22 cellular contexts compared by ENCODE assay signal in the genomic region with DNA sequence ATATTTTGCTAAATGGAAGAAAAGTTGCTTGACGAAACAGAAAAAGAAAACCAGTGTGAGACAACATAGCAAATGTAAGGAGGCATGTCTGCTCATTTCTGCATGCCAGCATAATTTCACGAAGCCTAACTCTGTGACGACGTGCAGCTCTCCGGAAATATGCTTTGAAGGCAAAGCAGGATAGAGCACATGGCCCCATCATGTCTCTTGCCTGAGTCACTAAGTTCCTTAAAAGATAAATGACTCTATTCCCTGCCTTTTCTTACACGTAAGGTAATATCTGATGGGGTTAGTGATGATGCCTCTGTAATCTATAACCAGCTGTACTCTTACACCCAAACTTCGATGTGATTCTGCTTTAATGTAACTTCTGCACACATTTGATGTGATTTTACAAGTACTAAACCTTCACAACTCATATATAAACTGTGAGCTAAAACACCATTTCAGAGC.
A peak's percentile ranks its signal among the peaks of the same experiment; 100 is the strongest.
DNase-seq lines count a peak whose midpoint lies in the region; ATAC-seq, FAIRE-seq and TF ChIP-seq lines count a peak whose summit lies in the region.
"Had no signal": no experiment of that assay in that cellular context is flagged by ENCODE, and none has a peak within 500 bp of the region (broad histone marks: within the 10 kb centered on the region; RNA-seq: fewer than 3 reads in every experiment).

No MANE protein-coding gene starts in this region.

- no peak for TF ChIP-seq CTCF in liver (IDR thresholded peaks at IDR 0.05; ENCODE audit: low read depth, low read length, missing input control)
- TF ChIP-seq CTCF in HepG2 (CRISPR knock-in tag; IDR thresholded peaks at IDR 0.05) = no peak
- no peak for TF ChIP-seq CTCF in brain microvascular endothelial cell (IDR thresholded peaks at IDR 0.05; ENCODE audit: low read depth, low read length, missing control alignments)
- no peak for TF ChIP-seq CTCF in type B pancreatic cell (conservative IDR thresholded peaks at IDR 0.05)

- H3K36me3 ChIP-seq in liver (ENCODE audit: control insufficient read depth in 4 of 4, insufficient read depth in 3 of 4, low read depth in 1 of 4, low read length in 3 of 4) = no peaks in the 10 kb centered on the region
- no peaks in the 10 kb centered on the region for H3K36me3 ChIP-seq in HepG2 (replicated peaks in 1 of 2; ENCODE audit: control insufficient read depth in 1 of 2, insufficient read depth in 2 of 2, low read length in 2 of 2)
- no peaks in the 10 kb centered on the region for H3K36me3 ChIP-seq in brain microvascular endothelial cell (replicated peaks)
- H3K36me3 ChIP-seq: neural progenitor cell, stomach had no signal

- H3K4me3 Mint-ChIP-seq in type B pancreatic cell = no peak overlapping the region
- no peak overlapping the region for H3K4me3 Mint-ChIP-seq in activated CD4-positive, alpha-beta memory T cell treated with anti-CD3 and anti-CD28 coated beads for 36 hours
- H3K4me3 Mint-ChIP-seq: CD14-positive monocyte, H9, neural progenitor cell had no signal

- no peak for DNase-seq in HepG2 (ENCODE audit: low spot score)
- DNase-seq in brain microvascular endothelial cell = peak; percentile 52
- peak; percentile 43 for DNase-seq in kidney tubule cell (ENCODE audit: low spot score)
- DNase-seq in type B pancreatic cell (ENCODE audit: extremely low spot score, unreplicated experiment) = no peak
- DNase-seq in stimulated activated naive CD4-positive, alpha-beta T cell treated with Interleukin-2 at 50 U/mL for 16 hours (lab: John Stamatoyannopoulos, UW) = no peak
- no peak for DNase-seq in activated CD4-positive, alpha-beta memory T cell treated with anti-CD3 and anti-CD28 coated beads for 36 hours
- no peak for DNase-seq in GM12891 (ENCODE audit: insufficient read length, low spot score)
- DNase-seq: 8988T; activated effector memory CD4-positive, alpha-beta T cell treated with Interleukin-2 at 50 U/mL for 16 hours; DMS53; glutamatergic neuron; H9; NCI-H1436; retina; SHP77; stomach had no signal

- no peak overlapping the region for H3K9ac ChIP-seq in liver (ENCODE audit: low read depth in 1 of 2, low read length in 2 of 2)
- H3K9ac ChIP-seq in HepG2 (ENCODE audit: insufficient read depth, low read depth, low read length) = no peak overlapping the region
- H3K9ac ChIP-seq: KMS-11, neural progenitor cell had no signal

- no peaks in the 10 kb centered on the region for H3K36me3 Mint-ChIP-seq in type B pancreatic cell
- no peaks in the 10 kb centered on the region for H3K36me3 Mint-ChIP-seq in activated CD4-positive, alpha-beta memory T cell treated with anti-CD3 and anti-CD28 coated beads for 36 hours
- H3K36me3 Mint-ChIP-seq: CD14-positive monocyte, neural progenitor cell had no signal

- no peaks in the 10 kb centered on the region for H3K9me3 ChIP-seq in liver (ENCODE audit: control insufficient read depth in 4 of 4, low read length in 3 of 4)
- no peaks in the 10 kb centered on the region for H3K9me3 ChIP-seq in HepG2 (ENCODE audit: low read length)
- H3K9me3 ChIP-seq: stomach had no signal

- H3K9me3 Mint-ChIP-seq in type B pancreatic cell = no peaks in the 10 kb centered on the region
- H3K9me3 Mint-ChIP-seq in activated CD4-positive, alpha-beta memory T cell treated with anti-CD3 and anti-CD28 coated beads for 36 hours = no peaks in the 10 kb centered on the region
- H3K9me3 Mint-ChIP-seq: CD14-positive monocyte, H9, neural progenitor cell had no signal

- H3K4me1 Mint-ChIP-seq in type B pancreatic cell (ENCODE audit: unreplicated experiment) = peaks cover 15% of the 10 kb centered on the region
- peaks cover 15% of the 10 kb centered on the region for H3K4me1 Mint-ChIP-seq in activated CD4-positive, alpha-beta memory T cell treated with anti-CD3 and anti-CD28 coated beads for 36 hours (ENCODE audit: low read depth)

- H3K27ac ChIP-seq in liver (ENCODE audit: low read depth in 1 of 2, low read length in 2 of 2) (no peak overlapping the region), HepG2 (ENCODE audit: extremely low read length, insufficient read depth, low read length) (no peak overlapping the region), brain microvascular endothelial cell (no peak overlapping the region)
- H3K27ac ChIP-seq: KMS-11, neural progenitor cell, stomach had no signal

- intact Hi-C loops in HepG2 (cut with micrococcal nuclease; ENCODE audit: unreplicated experiment) = loop anchor here (10.0 kb wide), 1 partner anchor 159 kb away; a partner anchor contains a TSS
- intact Hi-C loops in activated CD4-positive, alpha-beta memory T cell treated with anti-CD3 and anti-CD28 coated beads for 36 hours (cut with micrococcal nuclease) = no loop called here

- no peaks in the 10 kb centered on the region for H3K79me2 ChIP-seq in HepG2 (ENCODE audit: insufficient read depth, low read length)

- H3K27me3 Mint-ChIP-seq in type B pancreatic cell = no peaks in the 10 kb centered on the region
- no peaks in the 10 kb centered on the region for H3K27me3 Mint-ChIP-seq in activated CD4-positive, alpha-beta memory T cell treated with anti-CD3 and anti-CD28 coated beads for 36 hours

- H3K4me2 ChIP-seq in HepG2 (ENCODE audit: low read depth, low read length) = no peak overlapping the region
- H3K4me2 ChIP-seq: KMS-11, neural progenitor cell had no signal

- no peak for ATAC-seq in HepG2

- TF ChIP-seq POLR2A in HepG2 (IDR thresholded peaks at IDR 0.05; ENCODE audit: insufficient read depth in 1 of 2, low read depth in 2 of 2, low read length in 2 of 2) (no peak), GM12891 (IDR thresholded peaks at IDR 0.05; ENCODE audit: low read depth, low read length) (no peak)

- FAIRE-seq in HepG2 (lab: Jason Lieb, UNC) (no peak), GM12891 (lab: Jason Lieb, UNC) (no peak)
- FAIRE-seq: endometrium, GM19239 had no signal

- TF ChIP-seq EP300 in HepG2 (IDR thresholded peaks at IDR 0.05; ENCODE audit: low read depth in 2 of 2, low read length in 2 of 2) = no peak
- no peak for TF ChIP-seq EP300 in HepG2 (CRISPR knock-in tag; IDR thresholded peaks at IDR 0.05; ENCODE audit: borderline replicate concordance)

- H2AFZ ChIP-seq in HepG2 (ENCODE audit: low read length) = no peak overlapping the region
- H2AFZ ChIP-seq: neural progenitor cell had no signal

- no TSS peak for BruUV-seq in HepG2 (replicated peaks; lab: Mats Ljungman, UMichigan)

- H4K20me1 ChIP-seq in HepG2 (ENCODE audit: insufficient read depth, low read length) = no peaks in the 10 kb centered on the region

- no peak for TF ChIP-seq RAD21 in liver (IDR thresholded peaks at IDR 0.05)
- no peak for TF ChIP-seq RAD21 in HepG2 (CRISPR knock-in tag; IDR thresholded peaks at IDR 0.05)

- H3K27ac Mint-ChIP-seq in type B pancreatic cell = peak overlapping the region; percentile 9
- H3K27ac Mint-ChIP-seq in activated CD4-positive, alpha-beta memory T cell treated with anti-CD3 and anti-CD28 coated beads for 36 hours = no peak overlapping the region
- H3K27ac Mint-ChIP-seq: CD14-positive monocyte, H9, neural progenitor cell had no signal

- H3K4me1 ChIP-seq in liver (ENCODE audit: control insufficient read depth in 4 of 4, insufficient read depth in 4 of 4, low read length in 3 of 4) = no peaks in the 10 kb centered on the region
- H3K4me1 ChIP-seq in HepG2 (ENCODE audit: insufficient read depth, low read length) = peaks cover 9% of the 10 kb centered on the region; the same call in 1 of the 2 replicates
- H3K4me1 ChIP-seq: neural progenitor cell had no signal

- H3K27me3 ChIP-seq in liver (ENCODE audit: control insufficient read depth in 4 of 4, insufficient read depth in 4 of 4, low read length in 3 of 4) (no peaks in the 10 kb centered on the region), HepG2 (ENCODE audit: control insufficient read depth in 1 of 2, insufficient read depth in 2 of 2, low read length in 2 of 2) (no peaks in the 10 kb centered on the region), brain microvascular endothelial cell (replicated peaks) (no peaks in the 10 kb centered on the region)
- H3K27me3 ChIP-seq: neural progenitor cell, stomach had no signal

- no peak overlapping the region for H3K4me3 ChIP-seq in liver (ENCODE audit: low read depth in 1 of 3, low read length in 3 of 3)
- H3K4me3 ChIP-seq in HepG2 (replicated peaks in 1 of 3; ENCODE audit: insufficient read depth in 1 of 3, low read depth in 2 of 3, low read length in 3 of 3) = no peak overlapping the region
- H3K4me3 ChIP-seq in brain microvascular endothelial cell (ENCODE audit: low read depth, low read length) = no peak overlapping the region
- H3K4me3 ChIP-seq: neural progenitor cell, stomach had no signal

- 77% methylated on average over 7 of the region's 7 CpGs for WGBS in liver
- 36% methylated on average over 7 of the region's 7 CpGs for WGBS in HepG2 (ENCODE audit: low lambda C conversion rate)

- in situ Hi-C loops in HepG2 (cut with HindIII; ENCODE audit: extremely low pct_ligation_motif_present, low pct_unique_long_range_greater_than_20kb) = no loop called here
- in situ Hi-C loops in brain microvascular endothelial cell (cut with HindIII; ENCODE audit: low pct_ligation_motif_present, low sequenced_read_pairs) = loop anchor here (25.0 kb wide), 1 partner anchor 246 kb away; no protein-coding TSS in a partner anchor

- POLR2A ChIA-PET in HepG2 (lab: Yijun Ruan, JAX) = no interaction called here
- POLR2A ChIA-PET in activated CD4-positive, alpha-beta memory T cell treated with anti-CD3 and anti-CD28 coated beads for 36 hours (lab: Charles Lee) = no interaction called here

- CTCF ChIA-PET in HepG2 (lab: Yijun Ruan, JAX; ENCODE audit: low intra/inter-chr PET ratio, low total read pairs) = no interaction called here
- CTCF ChIA-PET in activated CD4-positive, alpha-beta memory T cell treated with anti-CD3 and anti-CD28 coated beads for 36 hours (lab: Charles Lee) = no interaction called here

TF ChIP-seq in HepG2, 621 proteins besides CTCF, POLR2A, EP300 and RAD21:
- TF ChIP-seq FIP1L1 (IDR thresholded peaks at IDR 0.05; ENCODE audit: borderline replicate concordance, insufficient read depth, low read depth, low read length) = no peak
- no peak for TF ChIP-seq ZNF333 (CRISPR knock-in tag; IDR thresholded peaks at IDR 0.05; ENCODE audit: borderline replicate concordance)
- TF ChIP-seq HOXA3 (CRISPR knock-in tag; IDR thresholded peaks at IDR 0.05) = no peak
- TF ChIP-seq MATR3 (CRISPR knock-in tag; IDR thresholded peaks at IDR 0.05) = no peak
TF ChIP-seq in HepG2: peak in this region for 0.

TF ChIP-seq in GM12891, 5 proteins besides CTCF, POLR2A, EP300 and RAD21:
- TF ChIP-seq POU2F2 (IDR thresholded peaks at IDR 0.05; ENCODE audit: low read depth, low read length) (no peak), TAF1 (IDR thresholded peaks at IDR 0.05; ENCODE audit: low read depth, low read length) (no peak), SPI1 (IDR thresholded peaks at IDR 0.05; ENCODE audit: low read depth, low read length) (no peak), PAX5 (IDR thresholded peaks at IDR 0.05; ENCODE audit: insufficient read depth, low read length, severe bottlenecking) (no peak), POLR2AphosphoS5 (IDR thresholded peaks at IDR 0.05; ENCODE audit: low read depth, low read length) (no peak)

Comparison
In these comparisons a context has a peak if more than half of its experiments do, and no peak if none do; other contexts are left out.
1. DNase-seq: peak in brain microvascular endothelial cell (single experiment) and kidney tubule cell (single experiment); none in HepG2 (single experiment), type B pancreatic cell (single experiment), stimulated activated naive CD4-positive, alpha-beta T cell treated with Interleukin-2 at 50 U/mL for 16 hours (single experiment), activated CD4-positive, alpha-beta memory T cell treated with anti-CD3 and anti-CD28 coated beads for 36 hours (single experiment) and GM12891 (single experiment).